26 cellular contexts compared by ENCODE assay signal in genomic region chr10:112052176-112052575, GRCh38.
"Had no signal": no experiment of that assay in that cellular context is flagged by ENCODE, and none has a peak within 500 bp of the region (broad histone marks: within the 10 kb centered on the region; RNA-seq: fewer than 3 reads in every experiment).

No MANE protein-coding gene starts in this region.

- H3K27me3 Mint-ChIP-seq: activated naive CD8-positive, alpha-beta T cell treated with anti-CD3 and anti-CD28 coated beads, Interleukin-2, amount 50 U/mL, for 24 hours had no signal

- DNase-seq: activated CD4-positive, alpha-beta T cell treated with anti-CD3 and anti-CD28 coated beads for 36 hours; activated CD4-positive, alpha-beta T cell treated with anti-CD3 and anti-CD28 coated beads, Interleukin-2, amount 50 U/mL, for 4 hours; activated CD8-positive, alpha-beta memory T cell treated with anti-CD3 and anti-CD28 coated beads, Interleukin-2, amount 50 U/mL, for 48 hours; activated CD8-positive, alpha-beta T cell treated with anti-CD3 and anti-CD28 coated beads, Interleukin-2, amount 10 ng/mL, durations not matched to agents 7 days and 5 days; activated effector memory CD4-positive, alpha-beta T cell treated with anti-CD3 and anti-CD28 coated beads, Interleukin-2, amount 50 U/mL, for 16 hours; activated naive CD4-positive, alpha-beta T cell treated with Interleukin-2 at 50 U/mL for 16 hours; activated naive CD8-positive, alpha-beta T cell treated with anti-CD3 and anti-CD28 coated beads, Interleukin-2, amount 50 U/mL, for 24 hours; activated T-cell treated with anti-CD3 and anti-CD28 coated beads, Interleukin-2, amount 50 U/mL, for 1 hour; amniotic stem cell; body of pancreas; central memory CD4-positive, alpha-beta T cell; MM.1S; NCI-H1105 treated with DMSO at 0.1 percent for 48 hours; NCI-H1436 treated with DMSO at 0.1 percent for 48 hours; NCI-H187; NCI-H2081; NCI-H524; NCI-H82; SHP77; T-helper 17 cell; T1000 had no signal

- H3K4me1 Mint-ChIP-seq: activated CD4-positive, alpha-beta T cell treated with anti-CD3 and anti-CD28 coated beads for 36 hours; activated naive CD8-positive, alpha-beta T cell treated with anti-CD3 and anti-CD28 coated beads, Interleukin-2, amount 50 U/mL, for 24 hours; T-helper 17 cell had no signal

- H3K4me3 Mint-ChIP-seq: activated CD4-positive, alpha-beta T cell treated with anti-CD3 and anti-CD28 coated beads for 36 hours; activated CD8-positive, alpha-beta T cell treated with anti-CD3 and anti-CD28 coated beads, Interleukin-2, amount 10 ng/mL, durations not matched to agents 7 days and 5 days; activated naive CD8-positive, alpha-beta T cell treated with anti-CD3 and anti-CD28 coated beads, Interleukin-2, amount 50 U/mL, for 24 hours; T-helper 17 cell had no signal

- H3K4me3 ChIP-seq: ascending aorta, body of pancreas, SJSA1 had no signal

- H3K4me1 ChIP-seq: ascending aorta, body of pancreas, SJSA1 had no signal

- H3K9me3 Mint-ChIP-seq: activated naive CD4-positive, alpha-beta T cell treated with anti-CD3 and anti-CD28 coated beads, Interleukin-2, amount 50 U/mL, for 72 hours; activated naive CD8-positive, alpha-beta T cell treated with anti-CD3 and anti-CD28 coated beads, Interleukin-2, amount 50 U/mL, for 24 hours had no signal

- H3K9me3 ChIP-seq: ascending aorta, body of pancreas, SJSA1 had no signal

- H3K36me3 ChIP-seq: ascending aorta, SJSA1 had no signal

- H3K36me3 Mint-ChIP-seq: activated naive CD4-positive, alpha-beta T cell treated with anti-CD3 and anti-CD28 coated beads, Interleukin-2, amount 50 U/mL, for 72 hours had no signal

- ATAC-seq: activated CD4-positive, alpha-beta T cell treated with anti-CD3 and anti-CD28 coated beads for 36 hours; activated CD8-positive, alpha-beta T cell treated with anti-CD3 and anti-CD28 coated beads, Interleukin-2, amount 10 ng/mL, durations not matched to agents 7 days and 5 days; activated naive CD4-positive, alpha-beta T cell treated with anti-CD3 and anti-CD28 coated beads, Interleukin-2, amount 50 U/mL, for 72 hours; activated naive CD8-positive, alpha-beta T cell treated with anti-CD3 and anti-CD28 coated beads, Interleukin-2, amount 50 U/mL, for 24 hours; body of pancreas; Panc1; T-helper 17 cell had no signal

- H3K27ac ChIP-seq: ascending aorta, body of pancreas, SJSA1, VCaP had no signal

- H3K27me3 ChIP-seq: ascending aorta, body of pancreas had no signal

- H3K27ac Mint-ChIP-seq: activated CD4-positive, alpha-beta T cell treated with anti-CD3 and anti-CD28 coated beads for 36 hours; activated CD8-positive, alpha-beta T cell treated with anti-CD3 and anti-CD28 coated beads, Interleukin-2, amount 10 ng/mL, durations not matched to agents 7 days and 5 days; activated naive CD4-positive, alpha-beta T cell treated with anti-CD3 and anti-CD28 coated beads, Interleukin-2, amount 50 U/mL, for 72 hours; activated naive CD8-positive, alpha-beta T cell treated with anti-CD3 and anti-CD28 coated beads, Interleukin-2, amount 50 U/mL, for 24 hours; T-helper 17 cell had no signal
